ENCODE assay signal across 22 cellular contexts in the genomic region with DNA sequence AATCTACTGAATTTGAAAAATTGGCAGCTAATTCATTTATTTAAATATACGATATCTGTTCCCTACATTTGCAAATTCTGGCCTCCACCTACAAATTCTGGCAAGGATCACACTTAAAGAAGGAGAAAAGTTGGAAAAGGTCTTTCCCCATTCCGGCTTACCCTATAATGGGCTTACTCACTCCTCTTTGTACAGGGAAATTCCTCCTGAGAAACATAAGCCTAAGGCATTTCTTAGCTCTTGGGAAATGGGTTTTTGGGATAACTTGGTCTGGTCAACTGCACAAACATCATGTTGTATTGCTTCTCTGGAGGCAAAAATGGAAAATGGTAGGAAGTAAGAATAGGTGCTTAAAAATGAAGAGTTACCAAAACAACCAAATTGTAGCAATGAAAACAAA. TPM values are rescaled to one million over a fixed set of nuclear protein-coding genes. Genes with fewer than 3 reads are reported as not detected.
DNase-seq lines count a peak whose midpoint lies in the region; ATAC-seq, FAIRE-seq and TF ChIP-seq lines count a peak whose summit lies in the region.
"Had no signal": no experiment of that assay in that cellular context is flagged by ENCODE, and none has a peak within 500 bp of the region (broad histone marks: within the 10 kb centered on the region; RNA-seq: fewer than 3 reads in every experiment).

No MANE protein-coding gene starts in this region.

- no peak for DNase-seq in activated T-cell treated with anti-CD3 and anti-CD28 coated beads, Interleukin-2, amount 50 U/mL, for 72 hours
- DNase-seq in activated T-cell treated with anti-CD3 and anti-CD28 coated beads for 4 hours (no peak), epithelial cell of esophagus (ENCODE audit: low read depth) (peak; percentile 31), keratinocyte (ENCODE audit: low read depth, low spot score) (no peak), renal cortical epithelial cell (ENCODE audit: low read depth) (peak; percentile 58), psoas muscle (no peak)
- DNase-seq: AML-193; Caco-2; CD4-positive, alpha-beta T cell; GM23248; HCEC 1CT had no signal

- H3K4me2 ChIP-seq in keratinocyte (ENCODE audit: control insufficient read depth, extremely low read depth, insufficient read depth, low read depth, low read length), result no peak overlapping the region
- H3K4me2 ChIP-seq: A549 had no signal

- H3K27ac ChIP-seq in keratinocyte (ENCODE audit: control insufficient read depth, insufficient read depth, low read length) (peak overlapping the region; percentile 33), psoas muscle (no peak overlapping the region)
- H3K27ac ChIP-seq: 22Rv1, A549, C4-2B, GM23248, HL-60 had no signal

- H3K4me1 ChIP-seq in keratinocyte (ENCODE audit: control insufficient read depth, extremely low read depth, insufficient read depth, low read length) (peaks cover 17% of the 10 kb centered on the region), psoas muscle (peaks cover 13% of the 10 kb centered on the region)
- H3K4me1 ChIP-seq: A549, Caco-2 had no signal

- no peak overlapping the region for H3K9ac ChIP-seq in keratinocyte (ENCODE audit: control insufficient read depth, extremely low read depth, insufficient read depth, low read length)
- H3K9ac ChIP-seq: GM23248 had no signal

- peaks cover 0 to 4% of the 10 kb centered on the region in 2 donors for H3K9me3 Mint-ChIP-seq in activated T-cell treated with anti-CD3 and anti-CD28 coated beads, Interleukin-2, amount 50 U/mL, for 72 hours
- H3K9me3 Mint-ChIP-seq: CD4-positive, alpha-beta T cell had no signal

- H3K9me1 ChIP-seq in keratinocyte (ENCODE audit: control insufficient read depth, extremely low read depth, insufficient read depth, low read length), result no peaks in the 10 kb centered on the region

- H3K4me3 ChIP-seq in epithelial cell of esophagus (ENCODE audit: low read length), result no peak overlapping the region
- H3K4me3 ChIP-seq in keratinocyte (ENCODE audit: control insufficient read depth in 2 of 3, extremely low read depth in 1 of 3, insufficient read depth in 2 of 3, low read depth in 1 of 3, low read length in 3 of 3), result no peak overlapping the region
- H3K4me3 ChIP-seq in psoas muscle, result no peak overlapping the region
- H3K4me3 ChIP-seq: A549, GM23248 had no signal

- no peaks in the 10 kb centered on the region for H3K79me2 ChIP-seq in keratinocyte (ENCODE audit: control insufficient read depth, insufficient read depth, low read length)

- no peaks in the 10 kb centered on the region for H4K20me1 ChIP-seq in keratinocyte (ENCODE audit: control insufficient read depth, extremely low read depth, insufficient read depth, low read length)

- peaks cover 16% of the 10 kb centered on the region for H3K27me3 Mint-ChIP-seq in activated T-cell treated with anti-CD3 and anti-CD28 coated beads, Interleukin-2, amount 50 U/mL, for 72 hours (ENCODE audit: low read depth)

- intact Hi-C loops in psoas muscle (cut with DNase I), result no loop called here

- H3K27me3 ChIP-seq in keratinocyte (ENCODE audit: control insufficient read depth, extremely low read depth, insufficient read depth, low read length) (no peaks in the 10 kb centered on the region), psoas muscle (ENCODE audit: insufficient read depth in 3 of 3, low read length in 2 of 3) (no peaks in the 10 kb centered on the region)

- H3K36me3 Mint-ChIP-seq in activated T-cell treated with anti-CD3 and anti-CD28 coated beads, Interleukin-2, amount 50 U/mL, for 72 hours (ENCODE audit: insufficient read depth in 2 of 2), result peaks cover 0 to 1% of the 10 kb centered on the region in 2 donors

- no peak overlapping the region for H3K4me3 Mint-ChIP-seq in activated T-cell treated with anti-CD3 and anti-CD28 coated beads, Interleukin-2, amount 50 U/mL, for 72 hours
- H3K4me3 Mint-ChIP-seq: CD4-positive, alpha-beta T cell had no signal

- no peak for ATAC-seq in activated T-cell treated with anti-CD3 and anti-CD28 coated beads, Interleukin-2, amount 50 U/mL, for 72 hours (replicated peaks in 1 of 2)
- no peak for ATAC-seq in psoas muscle
- no peak for ATAC-seq in HG03139 (IDR thresholded peaks at IDR 0.05; ENCODE audit: unreplicated experiment)
- ATAC-seq in HG02678 (IDR thresholded peaks at IDR 0.05; ENCODE audit: unreplicated experiment), result no peak
- ATAC-seq: A549 had no signal

- WGBS in psoas muscle, 3 donors, result 94 to 96% (median 95%) methylated on average over 2 of the region's 2 CpGs

- peak overlapping the region; percentile 58 for H3K27ac Mint-ChIP-seq in activated T-cell treated with anti-CD3 and anti-CD28 coated beads, Interleukin-2, amount 50 U/mL, for 72 hours
- H3K27ac Mint-ChIP-seq: CD4-positive, alpha-beta T cell had no signal

- TF ChIP-seq CTCF in epithelial cell of esophagus (IDR thresholded peaks at IDR 0.05; ENCODE audit: insufficient read depth, low read depth, low read length, missing control alignments) (no peak), keratinocyte (optimal IDR thresholded peaks at IDR 0.05 in 1 of 3, IDR thresholded peaks at IDR 0.05 in 1 of 3, conservative IDR thresholded peaks at IDR 0.05 in 1 of 3; ENCODE audit: extremely low read depth in 1 of 3, insufficient read depth in 2 of 3, low read length in 3 of 3) (no peak), psoas muscle (IDR thresholded peaks at IDR 0.05) (no peak)

- no peaks in the 10 kb centered on the region for H3K36me3 ChIP-seq in keratinocyte (ENCODE audit: control insufficient read depth in 2 of 2, extremely low read depth in 1 of 2, insufficient read depth in 2 of 2, low read length in 2 of 2)
- H3K36me3 ChIP-seq in psoas muscle (ENCODE audit: insufficient read depth in 1 of 2, low read depth in 1 of 2), result no peaks in the 10 kb centered on the region

- no peaks in the 10 kb centered on the region for H3K9me3 ChIP-seq in keratinocyte (ENCODE audit: control insufficient read depth, low read depth, low read length)
- H3K9me3 ChIP-seq in psoas muscle, result no peaks in the 10 kb centered on the region
- H3K9me3 ChIP-seq: A549, Caco-2 had no signal

- dilution Hi-C loops in keratinocyte (cut with MboI; ENCODE audit: extremely low pct_ligation_motif_present, low sequenced_read_pairs), result no loop called here

- peaks cover 5% of the 10 kb centered on the region for H3K4me1 Mint-ChIP-seq in activated T-cell treated with anti-CD3 and anti-CD28 coated beads, Interleukin-2, amount 50 U/mL, for 72 hours (ENCODE audit: low read depth)

- no peak overlapping the region for H2AFZ ChIP-seq in keratinocyte (ENCODE audit: control insufficient read depth, low read length)
- H2AFZ ChIP-seq: GM23248 had no signal

- FAIRE-seq in keratinocyte (lab: Jason Lieb, UNC), result no peak
- FAIRE-seq: A549, D721Med, G401.6, GM12891, GM19239, H54 had no signal

RNA-seq across cellular contexts. Expression of gene KCTD12, which starts 25.5 kb away (rescaled TPM):
- 1 to 10 TPM; 3.3 to 6.6 TPM for total RNA-seq in activated T-cell treated with anti-CD3 and anti-CD28 coated beads, Interleukin-2, amount 50 U/mL, for 72 hours
- polyA plus RNA-seq in keratinocyte (8.9 to 18.9 TPM (median 18.2 TPM) in 3 replicates), psoas muscle (10 to 100 TPM; 11.6 to 19.2 (median 14.4) TPM)
- 2.1 TPM for polyA plus RNA-seq in keratinocyte (2011; ENCODE audit: low read depth)
- polyA plus RNA-seq in keratinocyte (2011; cell fraction: cytosol; rRNA removed), result 14.5 and 22.9 TPM in 2 replicates
- polyA plus RNA-seq in keratinocyte (2011; cell fraction: nucleus; rRNA removed), result 15.1 and 18.9 TPM in 2 replicates
- polyA plus RNA-seq in keratinocyte (2012; ENCODE audit: low replicate concordance), result 6.3 and 28.6 TPM in 2 replicates
- polyA minus RNA-seq in keratinocyte, result 12.8 to 25.6 TPM (median 19.9 TPM) in 3 replicates
- polyA minus RNA-seq in keratinocyte (2011; cell fraction: cytosol; rRNA and poly(A)+ RNA removed), result 34.7 TPM
- polyA minus RNA-seq in keratinocyte (2011; cell fraction: nucleus; rRNA and poly(A)+ RNA removed), result 17.6 and 27.0 TPM in 2 replicates
- total RNA-seq in renal cortical epithelial cell (8.7 and 37.5 TPM in 2 replicates), psoas muscle (10 to 100 TPM; 22.4 to 31.3 (median 26.7) TPM)

Comparison
In these comparisons a context has a peak if more than half of its experiments do, and no peak if none do; other contexts are left out.
1. DNase-seq: peak in epithelial cell of esophagus (single experiment) and renal cortical epithelial cell (single experiment); none in activated T-cell treated with anti-CD3 and anti-CD28 coated beads, Interleukin-2, amount 50 U/mL, for 72 hours (0 of 2), activated T-cell treated with anti-CD3 and anti-CD28 coated beads for 4 hours (single experiment), keratinocyte (single experiment) and psoas muscle (0 of 2).